20 cellular contexts compared by ENCODE assay signal in genomic region chr11:9498457-9499078, GRCh38. TPM values are rescaled to one million over a fixed set of nuclear protein-coding genes. Genes with fewer than 3 reads are reported as not detected.
DNase-seq lines count a peak whose midpoint lies in the region; ATAC-seq and TF ChIP-seq lines count a peak whose summit lies in the region.
"Had no signal": no experiment of that assay in that cellular context is flagged by ENCODE, and none has a peak within 500 bp of the region (broad histone marks: within the 10 kb centered on the region; RNA-seq: fewer than 3 reads in every experiment).

No MANE protein-coding gene starts in this region.

- H3K27me3 ChIP-seq in Caco-2 (replicated peaks; ENCODE audit: control insufficient read depth, insufficient read depth, low read length): no peaks in the 10 kb centered on the region
- no peaks in the 10 kb centered on the region for H3K27me3 ChIP-seq in transverse colon
- no peaks in the 10 kb centered on the region for H3K27me3 ChIP-seq in tibial artery

- H3K4me1 Mint-ChIP-seq in Caco-2 (ENCODE audit: low read depth, unreplicated experiment): peaks cover 26% of the 10 kb centered on the region
- no peaks in the 10 kb centered on the region for H3K4me1 Mint-ChIP-seq in central memory CD8-positive, alpha-beta T cell

- no peak overlapping the region for H3K27ac ChIP-seq in transverse colon
- peak overlapping the region in 1 of 2 donors; percentile 18 for H3K27ac ChIP-seq in tibial artery
- H3K27ac ChIP-seq: C4-2B had no signal

- DNase-seq in Caco-2 (no peak), left kidney (ENCODE audit: low read depth, low spot score) (peak; percentile 22), renal cortical epithelial cell (ENCODE audit: low read depth) (peak; percentile 51), DMS53 (lab: John Stamatoyannopoulos, UW) (no peak), transverse colon (no peak), tibial artery (no peak)
- no peak for DNase-seq in central memory CD8-positive, alpha-beta T cell (ENCODE audit: low spot score in 2 of 2)
- DNase-seq: GDM1, GOT3, KG1, NCI-H187 treated with DMSO at 0.1 percent for 48 hours, NCI-H2227 treated with DMSO at 0.1 percent for 48 hours, NCI-H510A treated with DMSO at 0.1 percent for 48 hours, NCI-H774, OCI-M1, SHP77 treated with DMSO at 0.1 percent for 48 hours, SK-N-SH had no signal

- WGBS in transverse colon (ENCODE audit: low coverage in 1 of 2), 2 donors: 49 to 61% methylated on average over 4 of the region's 4 CpGs

- CTCF ChIA-PET in Caco-2 (lab: Charles Lee): interaction anchor here (0.8 to 1.6 kb wide), 7 partner anchors 9 to 114 kb away, joined by 3 to 34 read pairs (median 4); partner anchors contain the start of gene ZNF143

- no peak for TF ChIP-seq EP300 in transverse colon (IDR thresholded peaks at IDR 0.05; ENCODE audit: low read depth)

- H3K27me3 Mint-ChIP-seq in Caco-2 (ENCODE audit: insufficient read depth, unreplicated experiment): no peaks in the 10 kb centered on the region
- no peaks in the 10 kb centered on the region for H3K27me3 Mint-ChIP-seq in central memory CD8-positive, alpha-beta T cell

- intact Hi-C loops in Caco-2 (cut with micrococcal nuclease; ENCODE audit: unreplicated experiment) (loop anchor here (2.0 kb wide), 1 partner anchor 38 kb away; the partner anchor contains the start of gene ZNF143), transverse colon (cut with DNase I; ENCODE audit: low total_unique reads) (no loop called here), tibial artery (cut with DNase I; ENCODE audit: low total_unique reads) (no loop called here)

- H3K4me3 ChIP-seq in Caco-2 (ENCODE audit: low read depth, low read length) (no peak overlapping the region), transverse colon (no peak overlapping the region), tibial artery (no peak overlapping the region)

- no peaks in the 10 kb centered on the region for H3K9me3 Mint-ChIP-seq in Caco-2 (ENCODE audit: unreplicated experiment)
- no peaks in the 10 kb centered on the region for H3K9me3 Mint-ChIP-seq in central memory CD8-positive, alpha-beta T cell

- no peak for ATAC-seq in central memory CD8-positive, alpha-beta T cell (replicated peaks; ENCODE audit: extremely low read depth, poor library complexity, severe bottlenecking)
- no peak for ATAC-seq in GM18858 (IDR thresholded peaks at IDR 0.05; ENCODE audit: unreplicated experiment)
- ATAC-seq: HCT116 had no signal

- POLR2A ChIA-PET in Caco-2 (lab: Charles Lee): interaction anchor here (0.5 to 2.7 kb wide), 9 partner anchors 8 to 288 kb away, joined by 3 to 33 read pairs (median 5); partner anchors contain the start of genes WEE1 and ZNF143

- peak overlapping the region; percentile 30 for H3K27ac Mint-ChIP-seq in Caco-2 (ENCODE audit: unreplicated experiment)
- peak overlapping the region; percentile 4 for H3K27ac Mint-ChIP-seq in central memory CD8-positive, alpha-beta T cell (ENCODE audit: low read depth)

- H3K9me3 ChIP-seq in Caco-2 (no peaks in the 10 kb centered on the region), transverse colon (no peaks in the 10 kb centered on the region), tibial artery (no peaks in the 10 kb centered on the region)
- H3K9me3 ChIP-seq: SK-N-SH had no signal

- H3K4me1 ChIP-seq in Caco-2 (peaks cover 44% of the 10 kb centered on the region), transverse colon (no peaks in the 10 kb centered on the region), tibial artery (peaks cover 0 to 8% (median 0%) of the 10 kb centered on the region in 4 donors)

- H3K4me3 Mint-ChIP-seq in Caco-2 (ENCODE audit: unreplicated experiment): no peak overlapping the region
- H3K4me3 Mint-ChIP-seq in central memory CD8-positive, alpha-beta T cell: no peak overlapping the region

- no peak for TF ChIP-seq POLR2A in transverse colon (IDR thresholded peaks at IDR 0.05)

- BruUV-seq in Caco-2 (replicated peaks; lab: Mats Ljungman, UMichigan): no TSS peak

- in situ Hi-C loops in transverse colon (cut with MboI; ENCODE audit: low pct_ligation_motif_present in 1 of 4, low pct_unique_long_range_greater_than_20kb in 1 of 4, low sequenced_read_pairs in 3 of 4): no loop called here

- TF ChIP-seq CTCF in Caco-2 (IDR thresholded peaks at IDR 0.05; ENCODE audit: insufficient read depth in 1 of 2, low read depth in 1 of 2, low read length in 1 of 2, severe bottlenecking in 1 of 2, unreplicated experiment in 1 of 2): no peak
- no peak for TF ChIP-seq CTCF in transverse colon (IDR thresholded peaks at IDR 0.05)
- no peak for TF ChIP-seq CTCF in tibial artery (IDR thresholded peaks at IDR 0.05)

- H3K36me3 ChIP-seq in Caco-2 (ENCODE audit: control insufficient read depth, insufficient read depth, low read length) (no peaks in the 10 kb centered on the region), transverse colon (peaks cover 0 to 50% (median 17%) of the 10 kb centered on the region in 4 donors), tibial artery (peaks cover 49 to 92% (median 72%) of the 10 kb centered on the region in 3 donors)

- H3K36me3 Mint-ChIP-seq in Caco-2 (ENCODE audit: insufficient read depth, unreplicated experiment): peaks cover 38% of the 10 kb centered on the region
- H3K36me3 Mint-ChIP-seq in central memory CD8-positive, alpha-beta T cell (ENCODE audit: insufficient read depth): peaks cover 75% of the 10 kb centered on the region

RNA-seq across cellular contexts. Expression of gene ZNF143, which starts 37.8 kb away (rescaled TPM):
- 27.2 and 31.2 TPM in 2 replicates for total RNA-seq in Caco-2 (2022)
- 25.5 and 40.0 TPM in 2 replicates for total RNA-seq in renal cortical epithelial cell
- 10 to 100 TPM in 2 of 4 donors, 1 to 10 TPM in 2; 6.6 to 21.8 (median 14.3) TPM for total RNA-seq in transverse colon

Comparison
In these comparisons a context has a peak if more than half of its experiments do, and no peak if none do; other contexts are left out.
1. DNase-seq: peak in left kidney (single experiment) and renal cortical epithelial cell (single experiment); none in Caco-2 (0 of 2), central memory CD8-positive, alpha-beta T cell (0 of 2), DMS53 (single experiment), transverse colon (single experiment) and tibial artery (0 of 2).